Comparison of ENCODE assay signal across 1 cellular context in genomic region chr19:38727306-38727867, GRCh38.
TF ChIP-seq lines count a peak whose summit lies in the region.

No MANE protein-coding gene starts in this region.

TF ChIP-seq in HepG2, 621 proteins besides CTCF, POLR2A, EP300 and RAD21:
- TF ChIP-seq KDM1A (CRISPR knock-in tag; IDR thresholded peaks at IDR 0.05) (no peak), EEA1 (CRISPR knock-in tag; IDR thresholded peaks at IDR 0.05; ENCODE audit: borderline replicate concordance) (no peak), ATF4 (CRISPR knock-in tag; IDR thresholded peaks at IDR 0.05) (no peak), IRF9 (CRISPR knock-in tag; IDR thresholded peaks at IDR 0.05; ENCODE audit: borderline replicate concordance) (no peak), RFX5 (IDR thresholded peaks at IDR 0.05; ENCODE audit: low read depth, low read length) (no peak), KMT2A (CRISPR knock-in tag; IDR thresholded peaks at IDR 0.05) (no peak), ISX (CRISPR knock-in tag; conservative IDR thresholded peaks at IDR 0.05) (no peak), KLF11 (CRISPR knock-in tag; IDR thresholded peaks at IDR 0.05) (no peak), AGO2 (optimal IDR thresholded peaks at IDR 0.05; ENCODE audit: low read depth, low read length) (peak; percentile 50), NFE2L1 (CRISPR knock-in tag; IDR thresholded peaks at IDR 0.05; ENCODE audit: borderline replicate concordance) (no peak), PCBP1 (IDR thresholded peaks at IDR 0.05; ENCODE audit: borderline replicate concordance, low read depth, low read length) (0 out of 2 replicates have a peak, but pooled peaks have one; percentile 14), ZBTB38 (CRISPR knock-in tag; IDR thresholded peaks at IDR 0.05) (no peak), ZNF207 (IDR thresholded peaks at IDR 0.05; ENCODE audit: borderline replicate concordance) (no peak)
- TF ChIP-seq, protein P1, sequence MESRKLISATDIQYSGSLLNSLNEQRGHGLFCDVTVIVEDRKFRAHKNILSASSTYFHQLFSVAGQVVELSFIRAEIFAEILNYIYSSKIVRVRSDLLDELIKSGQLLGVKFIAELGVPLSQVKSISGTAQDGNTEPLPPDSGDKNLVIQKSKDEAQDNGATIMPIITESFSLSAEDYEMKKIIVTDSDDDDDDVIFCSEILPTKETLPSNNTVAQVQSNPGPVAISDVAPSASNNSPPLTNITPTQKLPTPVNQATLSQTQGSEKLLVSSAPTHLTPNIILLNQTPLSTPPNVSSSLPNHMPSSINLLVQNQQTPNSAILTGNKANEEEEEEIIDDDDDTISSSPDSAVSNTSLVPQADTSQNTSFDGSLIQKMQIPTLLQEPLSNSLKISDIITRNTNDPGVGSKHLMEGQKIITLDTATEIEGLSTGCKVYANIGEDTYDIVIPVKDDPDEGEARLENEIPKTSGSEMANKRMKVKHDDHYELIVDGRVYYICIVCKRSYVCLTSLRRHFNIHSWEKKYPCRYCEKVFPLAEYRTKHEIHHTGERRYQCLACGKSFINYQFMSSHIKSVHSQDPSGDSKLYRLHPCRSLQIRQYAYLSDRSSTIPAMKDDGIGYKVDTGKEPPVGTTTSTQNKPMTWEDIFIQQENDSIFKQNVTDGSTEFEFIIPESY (CRISPR knock-in tag; IDR thresholded peaks at IDR 0.05): no peak
- TF ChIP-seq, protein P2, sequence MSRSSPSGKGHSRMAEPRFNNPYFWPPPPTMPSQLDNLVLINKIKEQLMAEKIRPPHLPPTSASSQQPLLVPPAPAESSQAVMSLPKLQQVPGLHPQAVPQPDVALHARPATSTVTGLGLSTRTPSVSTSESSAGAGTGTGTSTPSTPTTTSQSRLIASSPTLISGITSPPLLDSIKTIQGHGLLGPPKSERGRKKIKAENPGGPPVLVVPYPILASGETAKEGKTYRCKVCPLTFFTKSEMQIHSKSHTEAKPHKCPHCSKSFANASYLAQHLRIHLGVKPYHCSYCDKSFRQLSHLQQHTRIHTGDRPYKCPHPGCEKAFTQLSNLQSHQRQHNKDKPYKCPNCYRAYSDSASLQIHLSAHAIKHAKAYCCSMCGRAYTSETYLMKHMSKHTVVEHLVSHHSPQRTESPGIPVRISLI (CRISPR knock-in tag; IDR thresholded peaks at IDR 0.05; ENCODE audit: borderline replicate concordance): no peak
